In genomic region chr1:36528361-36529349, GRCh38 we compare ENCODE assay signal across 13 cellular contexts.
DNase-seq lines count a peak whose midpoint lies in the region; TF ChIP-seq lines count a peak whose summit lies in the region.
"Had no signal": no experiment of that assay in that cellular context is flagged by ENCODE, and none has a peak within 500 bp of the region (broad histone marks: within the 10 kb centered on the region; RNA-seq: fewer than 3 reads in every experiment).

No MANE protein-coding gene starts in this region.

- TF ChIP-seq CTCF in GM12875 (IDR thresholded peaks at IDR 0.05; ENCODE audit: borderline replicate concordance, insufficient read depth, low read depth, low read length) (peak; percentile 20; the same call in 1 of the 2 replicates), fibroblast of mammary gland (conservative IDR thresholded peaks at IDR 0.05; ENCODE audit: control insufficient read depth, insufficient read depth, low read depth, low read length) (peak; percentile 4), GM13977 (IDR thresholded peaks at IDR 0.05; ENCODE audit: extremely low read depth, insufficient read depth, missing control alignments) (no peak), nephron progenitor cell (IDR thresholded peaks at IDR 0.05) (no peak)

- H4K20me1 ChIP-seq in BLaER1: no peaks in the 10 kb centered on the region

- no peak overlapping the region for H3K9ac ChIP-seq in BLaER1

- H3K9me3 ChIP-seq in BLaER1: no peaks in the 10 kb centered on the region

- no peaks in the 10 kb centered on the region for H3K36me3 Mint-ChIP-seq in nephron progenitor cell (ENCODE audit: low read depth)
- H3K36me3 Mint-ChIP-seq: activated naive CD4-positive, alpha-beta T cell treated with anti-CD3 and anti-CD28 coated beads, Interleukin-2, amount 10 ng/mL, durations not matched to agents 7 days and 5 days had no signal

- no peak overlapping the region for H3K27ac Mint-ChIP-seq in nephron progenitor cell
- H3K27ac Mint-ChIP-seq: activated CD4-positive, alpha-beta T cell treated with anti-CD3 and anti-CD28 coated beads, Interleukin-2, amount 10 ng/mL, durations not matched to agents 7 days and 5 days; activated naive CD4-positive, alpha-beta T cell treated with anti-CD3 and anti-CD28 coated beads, Interleukin-2, amount 10 ng/mL, durations not matched to agents 7 days and 5 days had no signal

- in situ Hi-C loops in GM13977 (cut with MboI; ENCODE audit: low pct_unique_long_range_greater_than_20kb, low sequenced_read_pairs, unreplicated experiment): no loop called here

- H3K27ac ChIP-seq in BLaER1: no peak overlapping the region
- H3K27ac ChIP-seq: right atrium auricular region had no signal

- H3K4me3 Mint-ChIP-seq in nephron progenitor cell: no peak overlapping the region
- H3K4me3 Mint-ChIP-seq: activated CD4-positive, alpha-beta T cell treated with anti-CD3 and anti-CD28 coated beads, Interleukin-2, amount 10 ng/mL, durations not matched to agents 7 days and 5 days; activated naive CD4-positive, alpha-beta T cell treated with anti-CD3 and anti-CD28 coated beads, Interleukin-2, amount 10 ng/mL, durations not matched to agents 7 days and 5 days had no signal

- no peaks in the 10 kb centered on the region for H3K27me3 ChIP-seq in BLaER1
- H3K27me3 ChIP-seq: right atrium auricular region had no signal

- H3K4me1 ChIP-seq in BLaER1: peaks cover 15% of the 10 kb centered on the region; the same call in 1 of the 2 replicates
- H3K4me1 ChIP-seq: right atrium auricular region had no signal

- H3K36me3 ChIP-seq in BLaER1: no peaks in the 10 kb centered on the region
- H3K36me3 ChIP-seq: right atrium auricular region had no signal

- H3K9me3 Mint-ChIP-seq in nephron progenitor cell: peaks cover 8% of the 10 kb centered on the region
- H3K9me3 Mint-ChIP-seq: activated CD4-positive, alpha-beta T cell treated with anti-CD3 and anti-CD28 coated beads, Interleukin-2, amount 10 ng/mL, durations not matched to agents 7 days and 5 days; activated naive CD4-positive, alpha-beta T cell treated with anti-CD3 and anti-CD28 coated beads, Interleukin-2, amount 10 ng/mL, durations not matched to agents 7 days and 5 days had no signal

- H3K4me3 ChIP-seq in BLaER1: no peak overlapping the region
- no peak overlapping the region for H3K4me3 ChIP-seq in GM12875 (ENCODE audit: low read depth, low read length)
- no peak overlapping the region for H3K4me3 ChIP-seq in fibroblast of mammary gland (ENCODE audit: control insufficient read depth, low read depth, low read length)
- H3K4me3 ChIP-seq: right atrium auricular region had no signal

- peaks cover 7% of the 10 kb centered on the region for H3K27me3 Mint-ChIP-seq in nephron progenitor cell (ENCODE audit: low read depth, poor library complexity)

- peak overlapping the region; percentile 5; the same call in 1 of the 2 replicates for H3K4me2 ChIP-seq in BLaER1

- peak; percentile 33 for DNase-seq in OCI-M1 (lab: John Stamatoyannopoulos, UW)
- DNase-seq in fibroblast of mammary gland (ENCODE audit: low read depth): no peak
- DNase-seq in GM13977 (ENCODE audit: low spot score): no peak
- DNase-seq in nephron progenitor cell: no peak
- DNase-seq in anterior cingulate cortex (lab: John Stamatoyannopoulos, UW): no peak
- DNase-seq in NCI-H2227 treated with DMSO at 0.1 percent for 48 hours (lab: John Stamatoyannopoulos, UW): no peak
- DNase-seq: activated CD4-positive, alpha-beta T cell treated with anti-CD3 and anti-CD28 coated beads, Interleukin-2, amount 10 ng/mL, durations not matched to agents 7 days and 5 days; activated naive CD4-positive, alpha-beta T cell treated with anti-CD3 and anti-CD28 coated beads, Interleukin-2, amount 10 ng/mL, durations not matched to agents 7 days and 5 days; kidney; NCI-H226 had no signal

- H3K4me1 Mint-ChIP-seq in nephron progenitor cell: no peaks in the 10 kb centered on the region

Comparison
In these comparisons a context has a peak if more than half of its experiments do, and no peak if none do; other contexts are left out.
1. CTCF ChIP-seq: peak in GM12875 (single experiment) and fibroblast of mammary gland (single experiment); none in GM13977 (single experiment) and nephron progenitor cell (single experiment).